1 cellular context compared by ENCODE assay signal in genomic region chr1:53837924-53838653, GRCh38.
TF ChIP-seq lines count a peak whose summit lies in the region.

A gene with protein sequence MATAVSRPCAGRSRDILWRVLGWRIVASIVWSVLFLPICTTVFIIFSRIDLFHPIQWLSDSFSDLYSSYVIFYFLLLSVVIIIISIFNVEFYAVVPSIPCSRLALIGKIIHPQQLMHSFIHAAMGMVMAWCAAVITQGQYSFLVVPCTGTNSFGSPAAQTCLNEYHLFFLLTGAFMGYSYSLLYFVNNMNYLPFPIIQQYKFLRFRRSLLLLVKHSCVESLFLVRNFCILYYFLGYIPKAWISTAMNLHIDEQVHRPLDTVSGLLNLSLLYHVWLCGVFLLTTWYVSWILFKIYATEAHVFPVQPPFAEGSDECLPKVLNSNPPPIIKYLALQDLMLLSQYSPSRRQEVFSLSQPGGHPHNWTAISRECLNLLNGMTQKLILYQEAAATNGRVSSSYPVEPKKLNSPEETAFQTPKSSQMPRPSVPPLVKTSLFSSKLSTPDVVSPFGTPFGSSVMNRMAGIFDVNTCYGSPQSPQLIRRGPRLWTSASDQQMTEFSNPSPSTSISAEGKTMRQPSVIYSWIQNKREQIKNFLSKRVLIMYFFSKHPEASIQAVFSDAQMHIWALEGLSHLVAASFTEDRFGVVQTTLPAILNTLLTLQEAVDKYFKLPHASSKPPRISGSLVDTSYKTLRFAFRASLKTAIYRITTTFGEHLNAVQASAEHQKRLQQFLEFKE (minus strand): TSS chr1:53838296. CDS start chr1:53838261, 35 bp downstream.

TF ChIP-seq in IMR-90, 13 proteins besides CTCF, POLR2A, EP300 and RAD21 (continued from another document):
- 0 out of 2 replicates have a peak, but pooled peaks have one; percentile 49 for TF ChIP-seq CHD1 (IDR thresholded peaks at IDR 0.05; ENCODE audit: low read depth, low read length)
- no peak for TF ChIP-seq FOS (IDR thresholded peaks at IDR 0.05; ENCODE audit: low read depth, low read length)
- TF ChIP-seq, protein P1, sequence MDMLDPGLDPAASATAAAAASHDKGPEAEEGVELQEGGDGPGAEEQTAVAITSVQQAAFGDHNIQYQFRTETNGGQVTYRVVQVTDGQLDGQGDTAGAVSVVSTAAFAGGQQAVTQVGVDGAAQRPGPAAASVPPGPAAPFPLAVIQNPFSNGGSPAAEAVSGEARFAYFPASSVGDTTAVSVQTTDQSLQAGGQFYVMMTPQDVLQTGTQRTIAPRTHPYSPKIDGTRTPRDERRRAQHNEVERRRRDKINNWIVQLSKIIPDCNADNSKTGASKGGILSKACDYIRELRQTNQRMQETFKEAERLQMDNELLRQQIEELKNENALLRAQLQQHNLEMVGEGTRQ (IDR thresholded peaks at IDR 0.05; ENCODE audit: low read depth, low read length), result peak; percentile 28; the same call in 1 of the 2 replicates
- no peak for TF ChIP-seq SMC3 (IDR thresholded peaks at IDR 0.05; ENCODE audit: low read depth, low read length)
- no peak for TF ChIP-seq NFE2L2 (IDR thresholded peaks at IDR 0.05; ENCODE audit: low read depth, low read length)
- TF ChIP-seq MAFK (IDR thresholded peaks at IDR 0.05; ENCODE audit: low read depth, low read length), result no peak
- peak; percentile 89; the same call in 1 of the 2 replicates for TF ChIP-seq MXI1 (IDR thresholded peaks at IDR 0.05; ENCODE audit: borderline replicate concordance, low read depth, low read length)
- TF ChIP-seq CEBPB (IDR thresholded peaks at IDR 0.05; ENCODE audit: low read depth, low read length), result no peak
- TF ChIP-seq, protein P2, sequence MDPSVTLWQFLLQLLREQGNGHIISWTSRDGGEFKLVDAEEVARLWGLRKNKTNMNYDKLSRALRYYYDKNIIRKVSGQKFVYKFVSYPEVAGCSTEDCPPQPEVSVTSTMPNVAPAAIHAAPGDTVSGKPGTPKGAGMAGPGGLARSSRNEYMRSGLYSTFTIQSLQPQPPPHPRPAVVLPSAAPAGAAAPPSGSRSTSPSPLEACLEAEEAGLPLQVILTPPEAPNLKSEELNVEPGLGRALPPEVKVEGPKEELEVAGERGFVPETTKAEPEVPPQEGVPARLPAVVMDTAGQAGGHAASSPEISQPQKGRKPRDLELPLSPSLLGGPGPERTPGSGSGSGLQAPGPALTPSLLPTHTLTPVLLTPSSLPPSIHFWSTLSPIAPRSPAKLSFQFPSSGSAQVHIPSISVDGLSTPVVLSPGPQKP (IDR thresholded peaks at IDR 0.05; ENCODE audit: borderline replicate concordance, low read depth, low read length), result no peak
